1 cellular context compared by ENCODE assay signal in genomic region chr6:35710241-35710847, GRCh38.
TF ChIP-seq lines count a peak whose summit lies in the region.

No MANE protein-coding gene starts in this region.

TF ChIP-seq in K562, 482 proteins besides CTCF, POLR2A, EP300 and RAD21 (continued from another document):
- TF ChIP-seq CHAMP1 (IDR thresholded peaks at IDR 0.05) (no peak), ZNF766 (CRISPR knock-in tag; conservative IDR thresholded peaks at IDR 0.05) (no peak), ARID4B (CRISPR knock-in tag; IDR thresholded peaks at IDR 0.05) (no peak), FOSL1 (tag; conservative IDR thresholded peaks at IDR 0.05) (peak; percentile 32; the same call in 1 of the 2 replicates), CEBPG (CRISPR knock-in tag; IDR thresholded peaks at IDR 0.05) (peak; percentile 70), CEBPG (tag; conservative IDR thresholded peaks at IDR 0.05 in 1 of 2, IDR thresholded peaks at IDR 0.05 in 1 of 2) (peak; percentile 58 to 74; a peak in 2 of 4 replicates), ZNF511 (CRISPR knock-in tag; IDR thresholded peaks at IDR 0.05) (no peak), HDAC2 (IDR thresholded peaks at IDR 0.05) (no peak), NKRF (IDR thresholded peaks at IDR 0.05; ENCODE audit: borderline replicate concordance) (no peak), NFXL1 (CRISPR knock-in tag; IDR thresholded peaks at IDR 0.05) (no peak), RFX7 (CRISPR knock-in tag; IDR thresholded peaks at IDR 0.05) (no peak), SMARCA4 (IDR thresholded peaks at IDR 0.05) (peak; percentile 77), CBX3 (IDR thresholded peaks at IDR 0.05; ENCODE audit: borderline replicate concordance in 1 of 2, low read length in 2 of 2) (no peak)
